ENCODE assay signal across 1 cellular context in genomic region chr12:49903700-49904423, GRCh38.
TF ChIP-seq lines count a peak whose summit lies in the region.

Gene FAIM2, minus strand, starts transcription at chr12:49903900. Its CDS starts 108 bp downstream, at chr12:49903792.

TF ChIP-seq in H1, 55 proteins besides CTCF, POLR2A, EP300 and RAD21 (continued from another document):
- no peak for TF ChIP-seq CTBP2 (IDR thresholded peaks at IDR 0.05; ENCODE audit: borderline replicate concordance, insufficient read depth, insufficient read length, low read length)
- TF ChIP-seq CREB1 (IDR thresholded peaks at IDR 0.05): 0 out of 2 replicates have a peak, but pooled peaks have one; percentile 25
